Comparison of ENCODE assay signal across 6 cellular contexts in the genomic region with DNA sequence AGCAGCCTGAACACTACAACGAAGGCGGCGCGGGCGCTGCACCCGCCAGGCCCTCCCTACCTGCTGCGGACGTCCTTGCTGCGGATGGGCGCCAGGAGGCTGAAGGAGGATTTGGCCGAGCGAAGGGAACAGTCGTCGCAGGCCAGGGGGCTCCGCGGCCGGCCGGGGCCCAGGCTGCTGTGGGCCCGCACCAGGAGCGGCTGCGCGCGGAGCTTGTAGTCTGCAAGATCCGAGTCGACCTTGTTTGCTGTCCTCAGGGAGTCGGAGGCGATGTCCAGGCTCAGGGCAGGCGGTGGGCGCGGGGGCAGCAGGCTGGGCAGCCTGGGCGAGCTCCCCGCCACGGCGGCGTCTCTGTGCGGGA. TPM values are rescaled to one million over a fixed set of nuclear protein-coding genes. Genes with fewer than 3 reads are reported as not detected.
DNase-seq lines count a peak whose midpoint lies in the region; FAIRE-seq and TF ChIP-seq lines count a peak whose summit lies in the region.

No MANE protein-coding gene starts in this region.

- TF ChIP-seq CTCF in 22Rv1 (IDR thresholded peaks at IDR 0.05): no peak
- no peak for TF ChIP-seq CTCF in astrocyte (IDR thresholded peaks at IDR 0.05; ENCODE audit: insufficient read depth, low read depth, low read length)

- peak overlapping the region; percentile 89 for H3K4me3 Mint-ChIP-seq in astrocyte (ENCODE audit: unreplicated experiment)

- H3F3A ChIP-seq in GM23248 (ENCODE audit: insufficient read depth): peaks cover 13% of the 10 kb centered on the region

- no peaks in the 10 kb centered on the region for H3K9me2 ChIP-seq in GM23248 (ENCODE audit: insufficient read depth)

- H3K36me3 ChIP-seq in GM23248 (ENCODE audit: low read depth): peaks cover 13% of the 10 kb centered on the region
- peaks cover 15% of the 10 kb centered on the region for H3K36me3 ChIP-seq in astrocyte (ENCODE audit: insufficient read depth, low read length)

- peaks cover 8% of the 10 kb centered on the region for H3K36me3 Mint-ChIP-seq in astrocyte (ENCODE audit: low read depth, unreplicated experiment)

- peaks cover 8% of the 10 kb centered on the region; the same call in 1 of the 2 replicates for H4K20me1 ChIP-seq in GM23248 (ENCODE audit: insufficient read depth)
- peaks cover 86% of the 10 kb centered on the region for H4K20me1 ChIP-seq in astrocyte (ENCODE audit: insufficient read depth, low read length)

- no peak overlapping the region for H3K27ac Mint-ChIP-seq in astrocyte (ENCODE audit: unreplicated experiment)

- no peaks in the 10 kb centered on the region for H3K27me3 ChIP-seq in GM23248 (replicated peaks; ENCODE audit: insufficient read depth)
- no peaks in the 10 kb centered on the region for H3K27me3 ChIP-seq in astrocyte (ENCODE audit: insufficient read depth, low read length)

- H3K79me2 ChIP-seq in GM23248 (ENCODE audit: insufficient read depth) (peaks cover 49% of the 10 kb centered on the region), astrocyte (ENCODE audit: insufficient read depth, low read length) (peaks cover 65% of the 10 kb centered on the region)

- peak overlapping the region; percentile 82 for H3K9ac ChIP-seq in GM23248
- peak overlapping the region; percentile 88 for H3K9ac ChIP-seq in astrocyte (ENCODE audit: low read length)

- H3K9me3 ChIP-seq in GM23248 (ENCODE audit: low read depth): no peaks in the 10 kb centered on the region
- no peaks in the 10 kb centered on the region for H3K9me3 ChIP-seq in astrocyte (ENCODE audit: insufficient read depth, low read depth, low read length)

- H3K4me3 ChIP-seq in GM23248 (peak overlapping the region; percentile 83), astrocyte (ENCODE audit: insufficient read depth, low read depth, low read length) (peak overlapping the region; percentile 69)

- peak overlapping the region; percentile 55 for H2AFZ ChIP-seq in GM23248
- H2AFZ ChIP-seq in astrocyte (ENCODE audit: low read depth, low read length): no peak overlapping the region

- H3K4me1 Mint-ChIP-seq in astrocyte (ENCODE audit: low read depth, unreplicated experiment): peaks cover 24% of the 10 kb centered on the region

- no peak for FAIRE-seq in astrocyte (lab: Jason Lieb, UNC)

- H3K4me2 ChIP-seq in GM23248 (ENCODE audit: unreplicated experiment) (peak overlapping the region; percentile 92), astrocyte (ENCODE audit: low read length) (peak overlapping the region; percentile 98)

- in situ Hi-C loops in GM23248 (cut with MboI): no loop called here

- H3K4me1 ChIP-seq in GM23248 (ENCODE audit: insufficient read depth) (peaks cover 12% of the 10 kb centered on the region), astrocyte (ENCODE audit: insufficient read depth, low read length) (peaks cover 38% of the 10 kb centered on the region)

- no peaks in the 10 kb centered on the region for H3K9me3 Mint-ChIP-seq in astrocyte (ENCODE audit: unreplicated experiment)

- DNase-seq in GM23248 (peak; percentile 60), astrocyte (ENCODE audit: low read depth) (no peak), myocyte (ENCODE audit: low read depth) (peak; percentile 18), LoVo (ENCODE audit: low spot score) (no peak), anterior cingulate cortex (lab: John Stamatoyannopoulos, UW) (no peak)

- H3K27me3 Mint-ChIP-seq in astrocyte (ENCODE audit: low read depth, unreplicated experiment): no peaks in the 10 kb centered on the region

- peak overlapping the region; percentile 70 for H3K27ac ChIP-seq in 22Rv1
- peak overlapping the region; percentile 38 for H3K27ac ChIP-seq in GM23248
- no peak overlapping the region for H3K27ac ChIP-seq in astrocyte (ENCODE audit: low read depth, low read length)

- WGBS in GM23248 (ENCODE audit: low coverage in 1 of 2, low lambda C conversion rate in 2 of 2, missing lambda C conversion rate in 2 of 2), 2 experiments: 2 to 3% methylated on average over 11 to 29 of the region's 36 CpGs

RNA-seq across cellular contexts. Expression of a gene that starts 1.1 kb away (rescaled TPM):
- 8.1 and 12.5 TPM in 2 replicates for total RNA-seq in GM23248 (2014; rRNA removed; shearing (Covaris generic))
- polyA plus RNA-seq in GM23248 (2016; fragmentation: Nextera tagmentation; extraction: Ambion mirVana): 5.0 and 5.2 TPM in 2 replicates
- total RNA-seq in astrocyte: 12.6 and 13.2 TPM in 2 replicates
- 8.3 and 12.4 TPM in 2 replicates for total RNA-seq in myocyte
- polyA plus RNA-seq in myocyte (2012): 8.9 TPM

RNA-seq across cellular contexts. Expression of a gene that starts 28.1 kb away (rescaled TPM):
- total RNA-seq in GM23248 (2014; rRNA removed; shearing (Covaris generic)): 58.7 and 102 TPM in 2 replicates
- polyA plus RNA-seq in GM23248 (2016; fragmentation: Nextera tagmentation; extraction: Ambion mirVana): 77.4 and 81.9 TPM in 2 replicates
- 91.6 and 94.4 TPM in 2 replicates for total RNA-seq in astrocyte
- 49.9 and 60.5 TPM in 2 replicates for total RNA-seq in myocyte
- polyA plus RNA-seq in myocyte (2012): 61.9 TPM

RNA-seq across cellular contexts. Expression of a gene that starts 28.1 kb away (rescaled TPM):
- 36.4 and 50.2 TPM in 2 replicates for total RNA-seq in GM23248 (2014; rRNA removed; shearing (Covaris generic))
- 11.2 and 13.0 TPM in 2 replicates for polyA plus RNA-seq in GM23248 (2016; fragmentation: Nextera tagmentation; extraction: Ambion mirVana)
- total RNA-seq in astrocyte: 71.5 and 71.7 TPM in 2 replicates
- 46.6 and 48.2 TPM in 2 replicates for total RNA-seq in myocyte
- polyA plus RNA-seq in myocyte (2012): 50.1 TPM

RNA-seq across cellular contexts. Expression of a gene that starts 38.6 kb away (rescaled TPM):
- 5.2 and 8.2 TPM in 2 replicates for total RNA-seq in GM23248 (2014; rRNA removed; shearing (Covaris generic))
- polyA plus RNA-seq in GM23248 (2016; fragmentation: Nextera tagmentation; extraction: Ambion mirVana): 3.3 and 4.4 TPM in 2 replicates
- 13.8 and 18.6 TPM in 2 replicates for total RNA-seq in astrocyte
- 7.6 and 9.2 TPM in 2 replicates for total RNA-seq in myocyte
- polyA plus RNA-seq in myocyte (2012): 6.5 TPM

RNA-seq across cellular contexts. Expression of a gene that starts 44.3 kb away (rescaled TPM):
- 32.0 and 34.5 TPM in 2 replicates for total RNA-seq in GM23248 (2014; rRNA removed; shearing (Covaris generic))
- polyA plus RNA-seq in GM23248 (2016; fragmentation: Nextera tagmentation; extraction: Ambion mirVana): 40.4 and 43.4 TPM in 2 replicates
- total RNA-seq in astrocyte: 94.5 and 103 TPM in 2 replicates
- 25.3 and 26.9 TPM in 2 replicates for total RNA-seq in myocyte
- polyA plus RNA-seq in myocyte (2012): 45.1 TPM

Comparison
In these comparisons a context has a peak if more than half of its experiments do, and no peak if none do; other contexts are left out.
1. DNase-seq: peak in GM23248 (single experiment) and myocyte (single experiment); none in astrocyte (single experiment), LoVo (single experiment) and anterior cingulate cortex (0 of 58).